In the genomic region with DNA sequence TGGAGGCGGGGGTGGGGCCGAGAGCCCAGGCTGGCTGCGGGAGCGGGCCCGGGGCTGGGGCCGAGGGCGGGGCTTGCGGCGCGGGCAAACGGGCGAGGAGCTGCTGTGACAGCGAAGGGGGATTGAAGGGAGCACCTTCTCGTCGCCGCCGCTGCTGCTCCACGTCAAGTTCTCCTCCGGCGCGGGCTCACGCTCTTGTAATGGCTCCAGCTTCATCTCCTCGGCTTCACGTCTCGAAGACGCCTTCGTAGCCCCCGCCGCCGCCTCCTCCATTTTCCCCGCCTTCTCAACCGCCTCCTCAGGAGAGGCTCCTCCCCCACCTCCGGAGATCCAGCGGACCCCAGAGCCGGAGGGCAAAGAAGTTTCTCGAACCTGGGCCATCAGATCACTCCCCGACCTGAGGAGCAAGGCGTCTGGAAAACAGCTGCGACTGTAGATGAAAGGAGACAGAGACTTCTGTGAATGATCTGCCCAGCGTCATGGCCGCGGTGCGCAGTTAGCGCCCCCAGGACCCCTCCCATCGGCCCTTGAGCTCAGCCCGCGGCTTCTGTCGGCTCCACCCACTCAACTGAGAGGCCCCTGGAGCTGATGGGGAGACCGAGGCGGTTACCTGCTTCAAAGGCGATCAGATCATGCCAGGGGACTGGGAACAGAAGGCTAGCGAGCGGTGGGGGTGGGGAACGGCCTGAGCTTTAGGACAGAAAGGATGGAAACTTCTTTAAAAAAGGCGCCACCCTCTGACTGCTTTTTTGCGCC, we compare ENCODE assay signal across 8 cellular contexts.
A peak's percentile ranks its signal among the peaks of the same experiment; 100 is the strongest.
DNase-seq lines count a peak whose midpoint lies in the region; ATAC-seq lines count a peak whose summit lies in the region.

No MANE protein-coding gene starts in this region.

- peak overlapping the region; percentile 97 for H3K27ac ChIP-seq in layer of hippocampus (ENCODE audit: low read depth, low read length)

- H3K4me1 Mint-ChIP-seq in central memory CD8-positive, alpha-beta T cell = peaks cover 14% of the 10 kb centered on the region

- H3K27ac Mint-ChIP-seq in central memory CD8-positive, alpha-beta T cell (ENCODE audit: low read depth) = peak overlapping the region; percentile 92

- no peaks in the 10 kb centered on the region for H3K27me3 ChIP-seq in layer of hippocampus (ENCODE audit: control insufficient read depth, insufficient read depth, low read length)

- H3K9me3 Mint-ChIP-seq in central memory CD8-positive, alpha-beta T cell = no peaks in the 10 kb centered on the region

- peaks cover 1% of the 10 kb centered on the region for H3K36me3 Mint-ChIP-seq in central memory CD8-positive, alpha-beta T cell (ENCODE audit: insufficient read depth)

- DNase-seq in HCEC 1CT = peak; percentile 39
- peak; percentile 47 for DNase-seq in NCI-H1105 (lab: John Stamatoyannopoulos, UW)
- DNase-seq in activated CD4-positive, CD25-positive, alpha-beta regulatory T cell treated with anti-CD3 and anti-CD28 coated beads, Interleukin-2, amount 50 U/mL, for 16 hours (ENCODE audit: low read depth, low spot score) = peak; percentile 20
- DNase-seq in central memory CD8-positive, alpha-beta T cell (ENCODE audit: low spot score in 2 of 2) = peak; percentile 34 to 43
- DNase-seq in stimulated activated CD4-positive, alpha-beta T cell treated with anti-CD3 and anti-CD28 coated beads, Interleukin-2, amount 100 ng/mL, for 48 hours = peak; percentile 28 to 30
- no peak for DNase-seq in kidney glomerular epithelial cell (lab: John Stamatoyannopoulos, UW)

- peak overlapping the region; percentile 94 for H3K4me3 Mint-ChIP-seq in central memory CD8-positive, alpha-beta T cell

- peak overlapping the region; percentile 60; the same call in 1 of the 2 replicates for H3K4me3 ChIP-seq in GM08714 (ENCODE audit: low read length)

- peak; percentile 74 for ATAC-seq in central memory CD8-positive, alpha-beta T cell (replicated peaks; ENCODE audit: extremely low read depth, poor library complexity, severe bottlenecking)

- no peaks in the 10 kb centered on the region for H3K27me3 Mint-ChIP-seq in central memory CD8-positive, alpha-beta T cell
